Comparison of ENCODE assay signal across 1 cellular context in genomic region chr7:36208997-36209813, GRCh38.
TF ChIP-seq lines count a peak whose summit lies in the region.

No MANE protein-coding gene starts in this region.

TF ChIP-seq in K562, 482 proteins besides CTCF, POLR2A, EP300 and RAD21 (continued from another document):
- no peak for TF ChIP-seq ZNF655 (CRISPR knock-in tag; IDR thresholded peaks at IDR 0.05)
- peak; percentile 55; the same call in 1 of the 2 replicates for TF ChIP-seq L3MBTL2 (IDR thresholded peaks at IDR 0.05)
- no peak for TF ChIP-seq ZNF140 (CRISPR knock-in tag; IDR thresholded peaks at IDR 0.05)
- no peak for TF ChIP-seq SREBF1 (IDR thresholded peaks at IDR 0.05; ENCODE audit: borderline replicate concordance, low read depth, low read length)
- TF ChIP-seq SIRT6 (IDR thresholded peaks at IDR 0.05; ENCODE audit: low read depth, low read length): no peak
- TF ChIP-seq NFYB (IDR thresholded peaks at IDR 0.05; ENCODE audit: extremely low read depth, insufficient read length): no peak
- TF ChIP-seq ATF7 (IDR thresholded peaks at IDR 0.05): no peak
- no peak for TF ChIP-seq CBFB (CRISPR knock-in tag; IDR thresholded peaks at IDR 0.05)
- peak; percentile 67; the same call in 1 of the 2 replicates for TF ChIP-seq CHD2 (IDR thresholded peaks at IDR 0.05; ENCODE audit: low read depth, low read length)
- peak; percentile 78 for TF ChIP-seq MGA (IDR thresholded peaks at IDR 0.05)
- 0 out of 2 replicates have a peak, but pooled peaks have one; percentile 36 for TF ChIP-seq MYC (IDR thresholded peaks at IDR 0.05; ENCODE audit: low read depth, low read length)
- no peak for TF ChIP-seq MYC (CRISPR knock-in tag; IDR thresholded peaks at IDR 0.05; ENCODE audit: borderline replicate concordance, low read depth)
- 0 out of 2 replicates have a peak, but pooled peaks have one; percentile 40 for TF ChIP-seq BHLHE40 (IDR thresholded peaks at IDR 0.05; ENCODE audit: low read length)
- 0 out of 2 replicates have a peak, but pooled peaks have one; percentile 16 for TF ChIP-seq BCOR (IDR thresholded peaks at IDR 0.05)
- no peak for TF ChIP-seq NRF1 (conservative IDR thresholded peaks at IDR 0.05 in 1 of 2, IDR thresholded peaks at IDR 0.05 in 1 of 2)
- TF ChIP-seq CEBPG (CRISPR knock-in tag; IDR thresholded peaks at IDR 0.05): no peak
- TF ChIP-seq CEBPG (tag; conservative IDR thresholded peaks at IDR 0.05 in 1 of 2, IDR thresholded peaks at IDR 0.05 in 1 of 2): 0 out of 4 replicates have a peak, but pooled peaks of 1 of the 2 experiments have one; percentile 7
- no peak for TF ChIP-seq ZNF707 (CRISPR knock-in tag; conservative IDR thresholded peaks at IDR 0.05)
- TF ChIP-seq ZNF609 (CRISPR knock-in tag; IDR thresholded peaks at IDR 0.05; ENCODE audit: borderline replicate concordance): no peak
- peak; percentile 21; the same call in 1 of the 2 replicates for TF ChIP-seq MAX (CRISPR knock-in tag; IDR thresholded peaks at IDR 0.05)
- peak in 1 of 2 experiments; percentile 32 for TF ChIP-seq E2F6 (IDR thresholded peaks at IDR 0.05; ENCODE audit: borderline replicate concordance in 1 of 2, extremely low read depth in 1 of 2, insufficient read depth in 1 of 2, insufficient read length in 1 of 2, low read depth in 1 of 2, low read length in 1 of 2, poor library complexity in 1 of 2, severe bottlenecking in 1 of 2)
- TF ChIP-seq USF1 (CRISPR knock-in tag; IDR thresholded peaks at IDR 0.05): 0 out of 2 replicates have a peak, but pooled peaks have one; percentile 24
- TF ChIP-seq BRF1 (IDR thresholded peaks at IDR 0.05; ENCODE audit: borderline replicate concordance, extremely low read depth, insufficient read length): no peak
- TF ChIP-seq KHSRP (IDR thresholded peaks at IDR 0.05): no peak
- no peak for TF ChIP-seq ZSCAN29 (IDR thresholded peaks at IDR 0.05)
- no peak for TF ChIP-seq CREM (IDR thresholded peaks at IDR 0.05; ENCODE audit: low read depth)
- TF ChIP-seq ZEB2 (IDR thresholded peaks at IDR 0.05): no peak
- peak; percentile 63 for TF ChIP-seq CEBPB (tag; IDR thresholded peaks at IDR 0.05)
- TF ChIP-seq THRB (CRISPR knock-in tag; conservative IDR thresholded peaks at IDR 0.05): no peak
- TF ChIP-seq RBM25 (IDR thresholded peaks at IDR 0.05; ENCODE audit: low read depth, low read length, severe bottlenecking): peak; percentile 67
- TF ChIP-seq CBX3 (IDR thresholded peaks at IDR 0.05; ENCODE audit: borderline replicate concordance in 1 of 2, low read length in 2 of 2): no peak
TF ChIP-seq in K562: peak in this region for 12.
